Comparison of ENCODE assay signal across 7 cellular contexts in the genomic region with DNA sequence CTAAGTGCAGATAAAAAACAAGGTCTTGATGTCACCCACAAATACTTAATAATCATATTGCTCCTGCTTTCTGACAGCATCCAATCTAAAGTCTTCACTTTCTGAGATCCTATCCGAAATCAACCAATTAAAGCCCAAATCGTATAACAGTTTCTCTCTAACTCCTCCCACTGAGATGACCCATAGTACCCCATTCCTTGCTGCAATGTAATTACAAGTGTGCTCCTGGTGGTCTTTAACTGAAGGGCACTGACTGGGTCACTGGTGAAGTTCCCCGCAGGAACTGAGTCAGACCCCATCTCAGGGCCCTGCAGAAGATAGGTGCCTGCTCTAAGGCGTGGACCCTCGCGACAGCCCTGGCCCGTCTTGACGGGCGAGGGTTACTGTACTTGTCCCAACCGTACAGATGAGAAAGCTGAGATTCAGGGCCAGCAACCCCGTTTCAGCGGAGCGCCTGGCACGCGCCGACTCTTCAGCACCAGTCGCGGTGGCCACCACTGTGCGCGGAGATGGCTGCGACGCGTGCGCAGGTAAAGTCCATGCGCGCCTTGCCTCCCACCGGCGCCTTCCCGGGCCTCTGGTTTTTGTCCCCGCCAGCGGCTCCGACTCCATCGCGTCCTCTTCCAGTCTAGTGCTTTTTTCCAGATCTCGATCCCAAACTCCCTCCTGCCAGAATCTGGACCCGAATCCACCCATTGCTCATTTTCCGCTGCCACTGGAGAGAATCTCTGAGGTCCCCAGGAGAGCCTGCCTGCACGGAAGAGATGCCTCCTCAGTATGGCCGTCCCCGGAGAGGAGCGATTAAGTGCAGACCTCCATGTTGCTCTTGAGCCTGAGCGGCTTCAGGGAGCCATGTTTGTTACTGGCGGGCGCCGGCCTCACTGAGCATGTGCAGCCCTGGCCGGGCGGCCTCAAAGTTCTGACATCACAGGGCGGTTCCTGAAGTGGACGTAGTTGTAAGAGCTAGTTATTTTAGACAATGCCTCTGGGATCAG.
DNase-seq lines count a peak whose midpoint lies in the region; ATAC-seq and TF ChIP-seq lines count a peak whose summit lies in the region.
"Not testable (repeated sequence)": the region's sequence is repeated elsewhere in the genome, so short reads cannot be mapped to it uniquely, and the experiment has no call there.

No MANE protein-coding gene starts in this region.

- TF ChIP-seq CTCF in NB4 (IDR thresholded peaks at IDR 0.05; ENCODE audit: low read depth, low read length); WERI-Rb-1 (IDR thresholded peaks at IDR 0.05; ENCODE audit: low read depth, low read length): not testable (repeated sequence)

- H3K4me3 ChIP-seq in NB4 (ENCODE audit: low read depth, low read length); WERI-Rb-1 (ENCODE audit: low read depth, low read length): not testable (repeated sequence)

- H3K36me3 ChIP-seq in WERI-Rb-1: not testable (repeated sequence)

- H3K27ac Mint-ChIP-seq in activated naive CD4-positive, alpha-beta T cell treated with anti-CD3 and anti-CD28 coated beads, Interleukin-2, amount 10 ng/mL, durations not matched to agents 7 days and 5 days; effector memory CD8-positive, alpha-beta T cell: not testable (repeated sequence)
- peak overlapping the region; percentile 92 for H3K27ac Mint-ChIP-seq in memory B cell

- H3K27me3 ChIP-seq in WERI-Rb-1 (ENCODE audit: insufficient read depth, low read depth, severe bottlenecking): not testable (repeated sequence)

- H3K9me3 Mint-ChIP-seq in activated naive CD4-positive, alpha-beta T cell treated with anti-CD3 and anti-CD28 coated beads, Interleukin-2, amount 10 ng/mL, durations not matched to agents 7 days and 5 days; effector memory CD8-positive, alpha-beta T cell; memory B cell: not testable (repeated sequence)

- H3K27me3 Mint-ChIP-seq in activated naive CD4-positive, alpha-beta T cell treated with anti-CD3 and anti-CD28 coated beads, Interleukin-2, amount 10 ng/mL, durations not matched to agents 7 days and 5 days; effector memory CD8-positive, alpha-beta T cell; memory B cell: not testable (repeated sequence)

- H3K4me3 Mint-ChIP-seq in activated naive CD4-positive, alpha-beta T cell treated with anti-CD3 and anti-CD28 coated beads, Interleukin-2, amount 10 ng/mL, durations not matched to agents 7 days and 5 days: not testable (repeated sequence)
- peak overlapping the region in 1 of 2 donors; percentile 57 for H3K4me3 Mint-ChIP-seq in effector memory CD8-positive, alpha-beta T cell
- H3K4me3 Mint-ChIP-seq in memory B cell: peak overlapping the region; percentile 96

- not testable (repeated sequence) for ATAC-seq in effector memory CD8-positive, alpha-beta T cell (replicated peaks); memory B cell (ENCODE audit: low read depth)

- H3K27ac ChIP-seq in WERI-Rb-1: not testable (repeated sequence)

- H3K9me3 ChIP-seq in WERI-Rb-1 (ENCODE audit: severe bottlenecking): not testable (repeated sequence)

- TF ChIP-seq POLR2A in NB4 (IDR thresholded peaks at IDR 0.05; ENCODE audit: extremely low read depth, insufficient read length): not testable (repeated sequence)

- CTCF ChIA-PET in activated naive CD4-positive, alpha-beta T cell treated with anti-CD3 and anti-CD28 coated beads, Interleukin-2, amount 10 ng/mL, durations not matched to agents 7 days and 5 days (lab: Charles Lee): not testable (repeated sequence)

- H3K36me3 Mint-ChIP-seq in activated naive CD4-positive, alpha-beta T cell treated with anti-CD3 and anti-CD28 coated beads, Interleukin-2, amount 10 ng/mL, durations not matched to agents 7 days and 5 days; effector memory CD8-positive, alpha-beta T cell (ENCODE audit: insufficient read depth); memory B cell: not testable (repeated sequence)

- peak; percentile 2 for DNase-seq in NB4 (ENCODE audit: low read depth)
- peak; percentile 37 for DNase-seq in WERI-Rb-1
- peak; percentile 7 for DNase-seq in activated T-cell treated with anti-CD3 and anti-CD28 coated beads for 24 hours (ENCODE audit: low read depth)
- peak; percentile 47 for DNase-seq in activated naive CD4-positive, alpha-beta T cell treated with anti-CD3 and anti-CD28 coated beads, Interleukin-2, amount 10 ng/mL, durations not matched to agents 7 days and 5 days
- DNase-seq in effector memory CD8-positive, alpha-beta T cell: peak; percentile 32 to 51 (median 36)
- DNase-seq in memory B cell (ENCODE audit: low spot score in 2 of 2): peak in 1 of 2 donors; percentile 22
- peak; percentile 30 for DNase-seq in stimulated activated CD4-positive, alpha-beta T cell treated with anti-CD3 and anti-CD28 coated beads, Interleukin-1b, Interleukin-23, amount 100 ng/mL, for 48 hours

- not testable (repeated sequence) for H3K4me1 Mint-ChIP-seq in activated naive CD4-positive, alpha-beta T cell treated with anti-CD3 and anti-CD28 coated beads, Interleukin-2, amount 10 ng/mL, durations not matched to agents 7 days and 5 days; effector memory CD8-positive, alpha-beta T cell (ENCODE audit: low read depth in 2 of 2); memory B cell
